Comparison of ENCODE assay signal across 9 cellular contexts in genomic region chr17:40112191-40112590, GRCh38. TPM values are rescaled to one million over a fixed set of nuclear protein-coding genes. Genes with fewer than 3 reads are reported as not detected.
DNase-seq lines count a peak whose midpoint lies in the region; ATAC-seq, FAIRE-seq and TF ChIP-seq lines count a peak whose summit lies in the region.
"Had no signal": no experiment of that assay in that cellular context is flagged by ENCODE, and none has a peak within 500 bp of the region (broad histone marks: within the 10 kb centered on the region; RNA-seq: fewer than 3 reads in every experiment).

No MANE protein-coding gene starts in this region.

- intact Hi-C loops in CD14-positive monocyte (cut with micrococcal nuclease) = loop anchor here (2.0 to 10.0 kb wide), 3 partner anchors 50 to 173 kb away; partner anchors contain the start of genes CDC6 (in 1 of the 2) and THRA (in 1 of the 2)
- intact Hi-C loops in PC-9 (cut with micrococcal nuclease; ENCODE audit: unreplicated experiment) = loop anchor here (5.0 kb wide), 1 partner anchor 50 kb away; the partner anchor contains the start of gene THRA

- no peaks in the 10 kb centered on the region for H3K36me3 ChIP-seq in PC-9 (ENCODE audit: low read depth)
- H3K36me3 ChIP-seq in endodermal cell (ENCODE audit: control insufficient read depth, insufficient read depth, low read length) = no peaks in the 10 kb centered on the region
- H3K36me3 ChIP-seq in parathyroid adenoma (ENCODE audit: control insufficient read depth, insufficient read depth, low read length) = no peaks in the 10 kb centered on the region

- H3K9ac ChIP-seq in endodermal cell (ENCODE audit: extremely low read depth, low read length, poor library complexity, severe bottlenecking) (no peak overlapping the region), parathyroid adenoma (no peak overlapping the region)

- no peaks in the 10 kb centered on the region for H4K20me1 ChIP-seq in PC-9 (ENCODE audit: insufficient read depth)

- BruUV-seq in PC-9 (replicated peaks; lab: Mats Ljungman, UMichigan) = no TSS peak

- H2AFZ ChIP-seq in PC-9 (no peak overlapping the region), parathyroid adenoma (peak overlapping the region; percentile 65)

- POLR2A ChIA-PET in PC-9 (lab: Charles Lee; ENCODE audit: unreplicated experiment) = interaction anchor here (0.6 kb wide), 4 partner anchors 14 to 374 kb away, joined by 3 to 12 read pairs (median 3); no protein-coding TSS in a partner anchor

- no peak for FAIRE-seq in urothelium cell line (lab: Jason Lieb, UNC)

- ATAC-seq in GM18861 (IDR thresholded peaks at IDR 0.05; ENCODE audit: unreplicated experiment) = no peak

- H3K9me3 Mint-ChIP-seq in CD14-positive monocyte = peaks cover 0 to 3% (median 0%) of the 10 kb centered on the region in 7 donors
- no peaks in the 10 kb centered on the region for H3K9me3 Mint-ChIP-seq in endodermal cell

- WGBS in endodermal cell (ENCODE audit: insufficient coverage in 1 of 2, insufficient read length in 1 of 2), 2 experiments = 31 to 42% methylated on average over 2 of the region's 2 CpGs

- no peaks in the 10 kb centered on the region for H3K9me2 ChIP-seq in PC-9 (ENCODE audit: insufficient read depth)

- H3K4me1 Mint-ChIP-seq in CD14-positive monocyte (peaks cover 63% of the 10 kb centered on the region), endodermal cell (peaks cover 55% of the 10 kb centered on the region)

- H3K4me2 ChIP-seq in PC-9 (peak overlapping the region; percentile 53; the same call in 1 of the 2 replicates), parathyroid adenoma (ENCODE audit: low read length) (peak overlapping the region; percentile 16)

- H3K9me3 ChIP-seq in PC-9 (ENCODE audit: insufficient read depth, low read depth) (no peaks in the 10 kb centered on the region), endodermal cell (ENCODE audit: control insufficient read depth, low read length) (no peaks in the 10 kb centered on the region), parathyroid adenoma (ENCODE audit: control insufficient read depth, low read length) (no peaks in the 10 kb centered on the region)
- H3K9me3 ChIP-seq: mucosa of descending colon had no signal

- H3K4me3 Mint-ChIP-seq in CD14-positive monocyte (no peak overlapping the region), endodermal cell (no peak overlapping the region)

- CTCF ChIA-PET in PC-9 (lab: Charles Lee) = interaction anchor here (0.6 to 2.0 kb wide), 6 partner anchors 11 to 91 kb away, joined by 3 to 10 read pairs (median 6); partner anchors contain the start of gene NR1D1

- no peak for TF ChIP-seq CTCF in CD14-positive monocyte (IDR thresholded peaks at IDR 0.05)
- no peak for TF ChIP-seq CTCF in PC-9 (conservative IDR thresholded peaks at IDR 0.05)
- TF ChIP-seq CTCF in endodermal cell (conservative IDR thresholded peaks at IDR 0.05) = no peak
- TF ChIP-seq CTCF in parathyroid adenoma (IDR thresholded peaks at IDR 0.05) = no peak

- H3K4me3 ChIP-seq in PC-9 = no peak overlapping the region
- H3K4me3 ChIP-seq in endodermal cell (ENCODE audit: low read length) = no peak overlapping the region
- H3K4me3 ChIP-seq in parathyroid adenoma (ENCODE audit: low read depth, low read length) = peak overlapping the region; percentile 18
- H3K4me3 ChIP-seq: mucosa of descending colon had no signal

- H3K27me3 Mint-ChIP-seq in CD14-positive monocyte (ENCODE audit: low read depth in 3 of 3) = peaks cover 0 to 3% (median 0%) of the 10 kb centered on the region in 3 donors
- H3K27me3 Mint-ChIP-seq in endodermal cell (ENCODE audit: insufficient read depth) = peaks cover 90% of the 10 kb centered on the region

- H3K36me3 Mint-ChIP-seq in CD14-positive monocyte (no peaks in the 10 kb centered on the region), endodermal cell (ENCODE audit: low read depth) (no peaks in the 10 kb centered on the region)

- DNase-seq in CD14-positive monocyte (ENCODE audit: low spot score) (no peak), PC-9 (no peak), endodermal cell (no peak), HPDE6-E6E7 (ENCODE audit: extremely low spot score) (no peak), urothelium cell line (ENCODE audit: low spot score) (no peak), NOMO-1 treated with DMSO at 0.1 percent for 48 hours (lab: John Stamatoyannopoulos, UW; ENCODE audit: unreplicated experiment) (no peak)

- no peak overlapping the region for H3K27ac ChIP-seq in PC-9
- no peak overlapping the region for H3K27ac ChIP-seq in endodermal cell (ENCODE audit: low read depth, low read length)
- peak overlapping the region; percentile 77 for H3K27ac ChIP-seq in parathyroid adenoma

- peaks cover 38% of the 10 kb centered on the region for H3K4me1 ChIP-seq in PC-9 (replicated peaks; ENCODE audit: insufficient read depth)
- H3K4me1 ChIP-seq in endodermal cell (ENCODE audit: control insufficient read depth, insufficient read depth, low read length) = peaks cover 17% of the 10 kb centered on the region
- H3K4me1 ChIP-seq in parathyroid adenoma = peaks cover 61% of the 10 kb centered on the region

- H3K79me2 ChIP-seq in PC-9 (ENCODE audit: low read depth) = no peaks in the 10 kb centered on the region
- no peaks in the 10 kb centered on the region for H3K79me2 ChIP-seq in parathyroid adenoma

- no peaks in the 10 kb centered on the region for H3K27me3 ChIP-seq in PC-9 (ENCODE audit: insufficient read depth, low read depth)
- peaks cover 62% of the 10 kb centered on the region for H3K27me3 ChIP-seq in endodermal cell (ENCODE audit: control insufficient read depth, insufficient read depth, low read length, poor library complexity, severe bottlenecking)
- no peaks in the 10 kb centered on the region for H3K27me3 ChIP-seq in parathyroid adenoma (ENCODE audit: control insufficient read depth, insufficient read depth, low read length)

- peaks cover 28% of the 10 kb centered on the region for H3F3A ChIP-seq in PC-9 (ENCODE audit: insufficient read depth, low read depth)

- peak overlapping the region in 6 of 7 donors; percentile 37 to 86 (median 81) for H3K27ac Mint-ChIP-seq in CD14-positive monocyte
- peak overlapping the region; percentile 44 for H3K27ac Mint-ChIP-seq in endodermal cell

RNA-seq across cellular contexts. Expression of gene MSL1, which starts 9.6 kb away (rescaled TPM):
- 10 to 100 TPM in 1 of 2 donors, 1 to 10 TPM in 1; 10.0 to 11.4 TPM for polyA plus RNA-seq in CD14-positive monocyte
- total RNA-seq in PC-9 (2021) (56.8 and 61.8 TPM in 2 replicates), endodermal cell (100 to 1,000 TPM in 1 of 2 donors, 10 to 100 TPM in 1; 95.4 to 108 TPM)
- 126 TPM for polyA plus RNA-seq in endodermal cell (2013, experiment 1 of 2)
- 115 TPM for polyA plus RNA-seq in endodermal cell (2013, experiment 2 of 2)

RNA-seq across cellular contexts. Expression of gene NR1D1, which starts 11.8 kb away (rescaled TPM):
- polyA plus RNA-seq in CD14-positive monocyte = under 1 TPM; 0.28 to 0.31 TPM
- total RNA-seq in PC-9 (2021) = 9.3 and 10.7 TPM in 2 replicates
- 1 to 10 TPM; 3.0 to 4.4 TPM for total RNA-seq in endodermal cell
- 3.1 TPM for polyA plus RNA-seq in endodermal cell (2013, experiment 1 of 2)
- 2.3 TPM for polyA plus RNA-seq in endodermal cell (2013, experiment 2 of 2)

RNA-seq across cellular contexts. Expression of gene CASC3, which starts 28.1 kb away (rescaled TPM):
- 10 to 100 TPM; 19.0 to 30.2 TPM for polyA plus RNA-seq in CD14-positive monocyte
- total RNA-seq in PC-9 (2021) (45.8 and 51.5 TPM in 2 replicates), endodermal cell (100 to 1,000 TPM; 113 to 116 TPM)
- polyA plus RNA-seq in endodermal cell (2013, experiment 1 of 2) = 121 TPM
- 108 TPM for polyA plus RNA-seq in endodermal cell (2013, experiment 2 of 2)

RNA-seq across cellular contexts. Expression of gene THRA, which starts 49.4 kb away (rescaled TPM):
- 1 to 10 TPM; 2.5 to 3.8 TPM for polyA plus RNA-seq in CD14-positive monocyte
- 11.4 and 13.9 TPM in 2 replicates for total RNA-seq in PC-9 (2021)
- 10 to 100 TPM; 12.7 to 14.4 TPM for total RNA-seq in endodermal cell
- 16.0 TPM for polyA plus RNA-seq in endodermal cell (2013, experiment 1 of 2)
- polyA plus RNA-seq in endodermal cell (2013, experiment 2 of 2) = 15.5 TPM

RNA-seq across cellular contexts. Expression of gene MED24, which starts 58.0 kb away (rescaled TPM):
- polyA plus RNA-seq in CD14-positive monocyte = 10 to 100 TPM; 24.9 to 34.1 TPM
- total RNA-seq in PC-9 (2021) (67.1 and 67.2 TPM in 2 replicates), endodermal cell (100 to 1,000 TPM; 106 to 124 TPM)
- 119 TPM for polyA plus RNA-seq in endodermal cell (2013, experiment 1 of 2)
- polyA plus RNA-seq in endodermal cell (2013, experiment 2 of 2) = 101 TPM
